ENCODE assay signal across 3 cellular contexts in the genomic region with DNA sequence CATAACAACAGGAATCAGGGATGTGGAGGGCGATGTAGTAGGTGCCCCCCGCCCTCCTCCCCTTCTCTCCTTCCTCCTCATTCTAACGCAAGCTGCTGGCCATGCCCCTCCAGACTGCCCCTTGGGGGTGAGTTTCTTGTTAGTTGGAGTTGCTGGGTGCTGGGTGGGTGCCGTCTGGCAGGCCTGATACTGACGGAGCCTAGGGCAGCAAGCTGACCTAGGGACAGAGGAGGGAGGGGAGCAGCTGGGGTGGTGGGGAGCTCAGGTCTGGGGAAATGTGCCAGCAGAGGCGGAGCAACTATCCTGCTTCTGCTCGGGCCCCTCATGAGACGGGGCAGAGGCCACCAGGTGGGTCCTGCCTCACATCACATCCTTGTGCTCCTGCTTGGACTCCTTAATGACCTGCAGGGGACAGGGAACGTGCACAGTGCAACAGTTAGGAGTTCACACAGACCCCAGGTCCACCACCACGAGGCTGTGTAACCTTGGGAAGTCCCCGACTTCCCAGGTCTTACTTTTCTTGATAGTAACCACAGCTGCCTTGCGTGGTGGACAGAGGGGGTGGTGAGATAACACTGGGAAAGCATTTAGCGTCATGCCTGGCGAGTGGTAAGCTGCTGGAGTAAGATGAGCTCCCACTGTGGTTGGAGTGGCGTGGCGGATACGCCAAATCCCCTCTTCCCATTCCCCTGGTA.
TF ChIP-seq lines count a peak whose summit lies in the region.

No MANE protein-coding gene starts in this region.

TF ChIP-seq in A549, 52 proteins besides CTCF, POLR2A, EP300 and RAD21:
- TF ChIP-seq ZFP36 (IDR thresholded peaks at IDR 0.05; ENCODE audit: borderline replicate concordance, partially characterized antibody): no peak
- no peak for TF ChIP-seq EHMT2 (IDR thresholded peaks at IDR 0.05; ENCODE audit: low read depth)
- TF ChIP-seq MYC (IDR thresholded peaks at IDR 0.05; ENCODE audit: borderline replicate concordance, low read length): no peak
- TF ChIP-seq JUNB (IDR thresholded peaks at IDR 0.05): no peak
- TF ChIP-seq FOXS1 (CRISPR knock-in tag; IDR thresholded peaks at IDR 0.05): no peak
- TF ChIP-seq, protein P1, sequence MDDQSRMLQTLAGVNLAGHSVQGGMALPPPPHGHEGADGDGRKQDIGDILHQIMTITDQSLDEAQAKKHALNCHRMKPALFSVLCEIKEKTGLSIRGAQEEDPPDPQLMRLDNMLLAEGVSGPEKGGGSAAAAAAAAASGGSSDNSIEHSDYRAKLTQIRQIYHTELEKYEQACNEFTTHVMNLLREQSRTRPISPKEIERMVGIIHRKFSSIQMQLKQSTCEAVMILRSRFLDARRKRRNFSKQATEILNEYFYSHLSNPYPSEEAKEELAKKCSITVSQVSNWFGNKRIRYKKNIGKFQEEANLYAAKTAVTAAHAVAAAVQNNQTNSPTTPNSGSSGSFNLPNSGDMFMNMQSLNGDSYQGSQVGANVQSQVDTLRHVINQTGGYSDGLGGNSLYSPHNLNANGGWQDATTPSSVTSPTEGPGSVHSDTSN (IDR thresholded peaks at IDR 0.05): no peak
- TF ChIP-seq NFE2L2 (conservative IDR thresholded peaks at IDR 0.05; ENCODE audit: low read length): no peak
- no peak for TF ChIP-seq GATA3 (IDR thresholded peaks at IDR 0.05; ENCODE audit: borderline replicate concordance)
- TF ChIP-seq CEBPB (IDR thresholded peaks at IDR 0.05): no peak
- TF ChIP-seq, protein P2, sequence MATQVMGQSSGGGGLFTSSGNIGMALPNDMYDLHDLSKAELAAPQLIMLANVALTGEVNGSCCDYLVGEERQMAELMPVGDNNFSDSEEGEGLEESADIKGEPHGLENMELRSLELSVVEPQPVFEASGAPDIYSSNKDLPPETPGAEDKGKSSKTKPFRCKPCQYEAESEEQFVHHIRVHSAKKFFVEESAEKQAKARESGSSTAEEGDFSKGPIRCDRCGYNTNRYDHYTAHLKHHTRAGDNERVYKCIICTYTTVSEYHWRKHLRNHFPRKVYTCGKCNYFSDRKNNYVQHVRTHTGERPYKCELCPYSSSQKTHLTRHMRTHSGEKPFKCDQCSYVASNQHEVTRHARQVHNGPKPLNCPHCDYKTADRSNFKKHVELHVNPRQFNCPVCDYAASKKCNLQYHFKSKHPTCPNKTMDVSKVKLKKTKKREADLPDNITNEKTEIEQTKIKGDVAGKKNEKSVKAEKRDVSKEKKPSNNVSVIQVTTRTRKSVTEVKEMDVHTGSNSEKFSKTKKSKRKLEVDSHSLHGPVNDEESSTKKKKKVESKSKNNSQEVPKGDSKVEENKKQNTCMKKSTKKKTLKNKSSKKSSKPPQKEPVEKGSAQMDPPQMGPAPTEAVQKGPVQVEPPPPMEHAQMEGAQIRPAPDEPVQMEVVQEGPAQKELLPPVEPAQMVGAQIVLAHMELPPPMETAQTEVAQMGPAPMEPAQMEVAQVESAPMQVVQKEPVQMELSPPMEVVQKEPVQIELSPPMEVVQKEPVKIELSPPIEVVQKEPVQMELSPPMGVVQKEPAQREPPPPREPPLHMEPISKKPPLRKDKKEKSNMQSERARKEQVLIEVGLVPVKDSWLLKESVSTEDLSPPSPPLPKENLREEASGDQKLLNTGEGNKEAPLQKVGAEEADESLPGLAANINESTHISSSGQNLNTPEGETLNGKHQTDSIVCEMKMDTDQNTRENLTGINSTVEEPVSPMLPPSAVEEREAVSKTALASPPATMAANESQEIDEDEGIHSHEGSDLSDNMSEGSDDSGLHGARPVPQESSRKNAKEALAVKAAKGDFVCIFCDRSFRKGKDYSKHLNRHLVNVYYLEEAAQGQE (IDR thresholded peaks at IDR 0.05): no peak
- TF ChIP-seq CBX8 (IDR thresholded peaks at IDR 0.05): no peak

TF ChIP-seq in IMR-90, 13 proteins besides CTCF, POLR2A, EP300 and RAD21:
- TF ChIP-seq FOS (IDR thresholded peaks at IDR 0.05; ENCODE audit: low read depth, low read length) (no peak), SMC3 (IDR thresholded peaks at IDR 0.05; ENCODE audit: low read depth, low read length) (no peak), MAFK (IDR thresholded peaks at IDR 0.05; ENCODE audit: low read depth, low read length) (no peak), MAZ (IDR thresholded peaks at IDR 0.05; ENCODE audit: borderline replicate concordance, low read depth, low read length) (no peak), RFX5 (IDR thresholded peaks at IDR 0.05; ENCODE audit: low read depth, low read length) (no peak), MXI1 (IDR thresholded peaks at IDR 0.05; ENCODE audit: borderline replicate concordance, low read depth, low read length) (no peak), BHLHE40 (IDR thresholded peaks at IDR 0.05; ENCODE audit: low read depth, low read length) (no peak), RCOR1 (IDR thresholded peaks at IDR 0.05; ENCODE audit: insufficient replicate concordance, low read length) (no peak), CEBPB (IDR thresholded peaks at IDR 0.05; ENCODE audit: low read depth, low read length) (no peak), NFE2L2 (IDR thresholded peaks at IDR 0.05; ENCODE audit: low read depth, low read length) (no peak), CHD1 (IDR thresholded peaks at IDR 0.05; ENCODE audit: low read depth, low read length) (no peak)
- TF ChIP-seq, protein P3, sequence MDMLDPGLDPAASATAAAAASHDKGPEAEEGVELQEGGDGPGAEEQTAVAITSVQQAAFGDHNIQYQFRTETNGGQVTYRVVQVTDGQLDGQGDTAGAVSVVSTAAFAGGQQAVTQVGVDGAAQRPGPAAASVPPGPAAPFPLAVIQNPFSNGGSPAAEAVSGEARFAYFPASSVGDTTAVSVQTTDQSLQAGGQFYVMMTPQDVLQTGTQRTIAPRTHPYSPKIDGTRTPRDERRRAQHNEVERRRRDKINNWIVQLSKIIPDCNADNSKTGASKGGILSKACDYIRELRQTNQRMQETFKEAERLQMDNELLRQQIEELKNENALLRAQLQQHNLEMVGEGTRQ (IDR thresholded peaks at IDR 0.05; ENCODE audit: low read depth, low read length): no peak
- TF ChIP-seq, protein P4, sequence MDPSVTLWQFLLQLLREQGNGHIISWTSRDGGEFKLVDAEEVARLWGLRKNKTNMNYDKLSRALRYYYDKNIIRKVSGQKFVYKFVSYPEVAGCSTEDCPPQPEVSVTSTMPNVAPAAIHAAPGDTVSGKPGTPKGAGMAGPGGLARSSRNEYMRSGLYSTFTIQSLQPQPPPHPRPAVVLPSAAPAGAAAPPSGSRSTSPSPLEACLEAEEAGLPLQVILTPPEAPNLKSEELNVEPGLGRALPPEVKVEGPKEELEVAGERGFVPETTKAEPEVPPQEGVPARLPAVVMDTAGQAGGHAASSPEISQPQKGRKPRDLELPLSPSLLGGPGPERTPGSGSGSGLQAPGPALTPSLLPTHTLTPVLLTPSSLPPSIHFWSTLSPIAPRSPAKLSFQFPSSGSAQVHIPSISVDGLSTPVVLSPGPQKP (IDR thresholded peaks at IDR 0.05; ENCODE audit: borderline replicate concordance, low read depth, low read length): no peak
TF ChIP-seq in IMR-90: peak in this region for 0.

TF ChIP-seq in GM12878, 131 proteins besides CTCF, POLR2A, EP300 and RAD21:
- TF ChIP-seq CHD2 (IDR thresholded peaks at IDR 0.05; ENCODE audit: borderline replicate concordance, low read depth, low read length): no peak
- TF ChIP-seq TCF12 (IDR thresholded peaks at IDR 0.05; ENCODE audit: low read depth, low read length): no peak
- no peak for TF ChIP-seq CHD4 (IDR thresholded peaks at IDR 0.05)
- TF ChIP-seq ASH2L (IDR thresholded peaks at IDR 0.05; ENCODE audit: borderline replicate concordance, low read depth): no peak
